ENCODE assay signal across 1 cellular context in genomic region chr3:71416868-71417267, GRCh38.
TF ChIP-seq lines count a peak whose summit lies in the region.

No MANE protein-coding gene starts in this region.

TF ChIP-seq in Ishikawa, 13 proteins besides CTCF, POLR2A, EP300 and RAD21 (continued from another document):
- no peak for TF ChIP-seq NFIC (IDR thresholded peaks at IDR 0.05)
